In genomic region chr2:226716126-226716525, GRCh38 we compare ENCODE assay signal across 20 cellular contexts.
DNase-seq lines count a peak whose midpoint lies in the region; ATAC-seq and TF ChIP-seq lines count a peak whose summit lies in the region.
"Had no signal": no experiment of that assay in that cellular context is flagged by ENCODE, and none has a peak within 500 bp of the region (broad histone marks: within the 10 kb centered on the region; RNA-seq: fewer than 3 reads in every experiment).

No MANE protein-coding gene starts in this region.

- TF ChIP-seq CTCF in GM12865 (IDR thresholded peaks at IDR 0.05; ENCODE audit: insufficient read depth, low read depth, low read length, missing control alignments) (no peak), RWPE1 (conservative IDR thresholded peaks at IDR 0.05; ENCODE audit: low read depth) (no peak)

- H3K27ac Mint-ChIP-seq in stimulated activated memory B cell treated with anti-CD40 and anti-IgM and Interleukin-4, amounts not matched to agents 10 μg/mL and 1 μg/mL and 100 μg/mL, for 72 hours, result no peak overlapping the region
- H3K27ac Mint-ChIP-seq: activated CD4-positive, alpha-beta T cell treated with anti-CD3 and anti-CD28 coated beads, Interleukin-2, amount 10 ng/mL, durations not matched to agents 7 days and 5 days; CD8-positive, alpha-beta T cell had no signal

- POLR2A ChIA-PET in RWPE1 (lab: Yijun Ruan, JAX; ENCODE audit: low non-redundant PET), result no interaction called here

- no peaks in the 10 kb centered on the region for H3K27me3 Mint-ChIP-seq in stimulated activated memory B cell treated with anti-CD40 and anti-IgM and Interleukin-4, amounts not matched to agents 10 μg/mL and 1 μg/mL and 100 μg/mL, for 72 hours

- H3K9me3 Mint-ChIP-seq in stimulated activated memory B cell treated with anti-CD40 and anti-IgM and Interleukin-4, amounts not matched to agents 10 μg/mL and 1 μg/mL and 100 μg/mL, for 72 hours, result peaks cover 4% of the 10 kb centered on the region
- H3K9me3 Mint-ChIP-seq: activated CD4-positive, alpha-beta T cell treated with anti-CD3 and anti-CD28 coated beads, Interleukin-2, amount 10 ng/mL, durations not matched to agents 7 days and 5 days; activated T-cell treated with anti-CD3 and anti-CD28 coated beads, Interleukin-2, amount 50 U/mL, for 4 hours; CD8-positive, alpha-beta T cell had no signal

- CTCF ChIA-PET in RWPE1 (lab: Yijun Ruan, JAX), result no interaction called here

- H3K36me3 Mint-ChIP-seq in stimulated activated memory B cell treated with anti-CD40 and anti-IgM and Interleukin-4, amounts not matched to agents 10 μg/mL and 1 μg/mL and 100 μg/mL, for 72 hours, result no peaks in the 10 kb centered on the region
- H3K36me3 Mint-ChIP-seq: CD8-positive, alpha-beta T cell had no signal

- H3K4me3 Mint-ChIP-seq in stimulated activated memory B cell treated with anti-CD40 and anti-IgM and Interleukin-4, amounts not matched to agents 10 μg/mL and 1 μg/mL and 100 μg/mL, for 72 hours, result no peak overlapping the region
- H3K4me3 Mint-ChIP-seq: activated CD4-positive, alpha-beta T cell treated with anti-CD3 and anti-CD28 coated beads, Interleukin-2, amount 10 ng/mL, durations not matched to agents 7 days and 5 days; activated T-cell treated with anti-CD3 and anti-CD28 coated beads, Interleukin-2, amount 50 U/mL, for 4 hours; CD8-positive, alpha-beta T cell had no signal

- no peak overlapping the region for H3K4me3 ChIP-seq in GM12865 (ENCODE audit: low read depth, low read length)
- H3K4me3 ChIP-seq: prostate gland, SJSA1, vagina had no signal

- peak; percentile 72 for ATAC-seq in GM18907 (IDR thresholded peaks at IDR 0.05; ENCODE audit: unreplicated experiment)
- peak; percentile 72 for ATAC-seq in HG02588 (IDR thresholded peaks at IDR 0.05; ENCODE audit: unreplicated experiment)
- ATAC-seq in HG03378 (IDR thresholded peaks at IDR 0.05; ENCODE audit: unreplicated experiment), result peak; percentile 70
- no peak for ATAC-seq in esophagus mucosa
- no peak for ATAC-seq in stimulated activated memory B cell treated with anti-CD40 and anti-IgM and Interleukin-4, amounts not matched to agents 10 μg/mL and 1 μg/mL and 100 μg/mL, for 72 hours
- ATAC-seq: activated T-cell treated with anti-CD3 and anti-CD28 coated beads, Interleukin-2, amount 50 U/mL, for 4 hours; CD8-positive, alpha-beta T cell; left lobe of liver had no signal

- H3K4me1 Mint-ChIP-seq in stimulated activated memory B cell treated with anti-CD40 and anti-IgM and Interleukin-4, amounts not matched to agents 10 μg/mL and 1 μg/mL and 100 μg/mL, for 72 hours, result peaks cover 14% of the 10 kb centered on the region

- DNase-seq in GM12865 (ENCODE audit: low read depth) (peak; percentile 29), NCI-H1694 (lab: John Stamatoyannopoulos, UW) (no peak), RWPE1 (ENCODE audit: low spot score) (no peak)
- DNase-seq: activated CD4-positive, alpha-beta T cell treated with anti-CD3 and anti-CD28 coated beads, Interleukin-2, amount 10 ng/mL, durations not matched to agents 7 days and 5 days; activated T-cell treated with anti-CD3 and anti-CD28 coated beads, Interleukin-2, amount 50 U/mL, for 4 hours; caudate nucleus; CD8-positive, alpha-beta T cell; DND-41; H7; NCI-H187; stimulated activated naive CD4-positive, alpha-beta T cell treated with Interleukin-2 at 50 U/mL for 16 hours had no signal

- no peak overlapping the region for H3K27ac ChIP-seq in RWPE1
- H3K27ac ChIP-seq: prostate gland, SJSA1, vagina had no signal

Comparison
In these comparisons a context has a peak if more than half of its experiments do, and no peak if none do; other contexts are left out.
1. ATAC-seq: peak in GM18907 (single experiment), HG02588 (single experiment) and HG03378 (single experiment); none in esophagus mucosa (single experiment) and stimulated activated memory B cell treated with anti-CD40 and anti-IgM and Interleukin-4, amounts not matched to agents 10 μg/mL and 1 μg/mL and 100 μg/mL, for 72 hours (single experiment).